17 cellular contexts compared by ENCODE assay signal in genomic region chr1:226785805-226786204, GRCh38. TPM values are rescaled to one million over a fixed set of nuclear protein-coding genes. Genes with fewer than 3 reads are reported as not detected.
A peak's percentile ranks its signal among the peaks of the same experiment; 100 is the strongest.
DNase-seq lines count a peak whose midpoint lies in the region; ATAC-seq and TF ChIP-seq lines count a peak whose summit lies in the region.
"Had no signal": no experiment of that assay in that cellular context is flagged by ENCODE, and none has a peak within 500 bp of the region (broad histone marks: within the 10 kb centered on the region; RNA-seq: fewer than 3 reads in every experiment).

No MANE protein-coding gene starts in this region.

- intact Hi-C loops in heart left ventricle (cut with DNase I) (no loop called here), right cardiac atrium (cut with DNase I) (no loop called here), sigmoid colon (cut with DNase I) (loop anchor here (2.0 to 5.0 kb wide), 2 partner anchors 35 to 49 kb away; partner anchors contain the start of gene ITPKB), uterus (cut with DNase I; ENCODE audit: low total_unique reads) (no loop called here)

- DNase-seq in heart left ventricle (no peak), right cardiac atrium (no peak), sigmoid colon (no peak), uterus (no peak), NCI-H2107 treated with DMSO at 0.1 percent for 48 hours (lab: John Stamatoyannopoulos, UW; ENCODE audit: unreplicated experiment) (no peak)
- DNase-seq: Calu3; CD8-positive, alpha-beta T cell; DMS 273 treated with DMSO at 0.1 percent for 48 hours; DMS53; DND-41; EL; GM23248 had no signal

- peak overlapping the region in 1 of 12 donors; percentile 85 for H3K27ac ChIP-seq in heart left ventricle
- no peak overlapping the region for H3K27ac ChIP-seq in right cardiac atrium (ENCODE audit: low read length)
- H3K27ac ChIP-seq in gastroesophageal sphincter = peak overlapping the region in 3 of 4 donors; percentile 76 to 84 (median 82)
- H3K27ac ChIP-seq in sigmoid colon = peak overlapping the region; percentile 82 to 90 (median 87)
- H3K27ac ChIP-seq in uterus = peak overlapping the region; percentile 84 to 94
- H3K27ac ChIP-seq: BLaER1 treated with 17β-estradiol and CSF1 and Interleukin-3, amounts not matched to agents 10 nM and 100 nM; GM23248 had no signal

- TF ChIP-seq EP300 in gastroesophageal sphincter (IDR thresholded peaks at IDR 0.05) = no peak
- TF ChIP-seq EP300 in sigmoid colon (IDR thresholded peaks at IDR 0.05) = no peak

- no peak for TF ChIP-seq CTCF in heart left ventricle (IDR thresholded peaks at IDR 0.05)
- TF ChIP-seq CTCF in gastroesophageal sphincter (IDR thresholded peaks at IDR 0.05) = no peak
- TF ChIP-seq CTCF in sigmoid colon (IDR thresholded peaks at IDR 0.05) = no peak
- TF ChIP-seq CTCF in uterus (IDR thresholded peaks at IDR 0.05) = no peak

- H3K9me3 ChIP-seq in heart left ventricle = no peaks in the 10 kb centered on the region
- no peaks in the 10 kb centered on the region for H3K9me3 ChIP-seq in right cardiac atrium (ENCODE audit: control insufficient read depth, low read length)
- H3K9me3 ChIP-seq in gastroesophageal sphincter = no peaks in the 10 kb centered on the region
- H3K9me3 ChIP-seq in sigmoid colon = no peaks in the 10 kb centered on the region
- no peaks in the 10 kb centered on the region for H3K9me3 ChIP-seq in uterus
- H3K9me3 ChIP-seq: BLaER1 treated with 17β-estradiol and CSF1 and Interleukin-3, amounts not matched to agents 10 nM and 100 nM; HAP-1 had no signal

- ATAC-seq in heart left ventricle (peak in 3 of 4 donors; percentile 29 to 55 (median 46)), right cardiac atrium (no peak), gastroesophageal sphincter (no peak), HG03378 (IDR thresholded peaks at IDR 0.05; ENCODE audit: unreplicated experiment) (no peak)
- ATAC-seq: CD8-positive, alpha-beta T cell had no signal

- H3K4me1 ChIP-seq in heart left ventricle (peaks cover 0 to 11% (median 0%) of the 10 kb centered on the region in 12 donors), right cardiac atrium (ENCODE audit: control insufficient read depth, insufficient read depth, low read length) (peaks cover 3% of the 10 kb centered on the region), gastroesophageal sphincter (peaks cover 4 to 44% (median 9%) of the 10 kb centered on the region in 3 donors), sigmoid colon (peaks cover 0 to 61% (median 50%) of the 10 kb centered on the region in 4 donors), uterus (no peaks in the 10 kb centered on the region)
- H3K4me1 ChIP-seq: BLaER1 treated with 17β-estradiol and CSF1 and Interleukin-3, amounts not matched to agents 10 nM and 100 nM had no signal

- 81 to 97% (median 93%) methylated on average over 2 of the region's 2 CpGs for WGBS in heart left ventricle, 4 donors
- 86% methylated on average over 2 of the region's 2 CpGs for WGBS in right cardiac atrium
- WGBS in gastroesophageal sphincter (ENCODE audit: low coverage in 1 of 2), 2 donors = 71 to 93% methylated on average over 2 of the region's 2 CpGs
- WGBS in sigmoid colon, 2 donors = 96 to 97% methylated on average over 2 of the region's 2 CpGs

- H3K36me3 ChIP-seq in heart left ventricle (no peaks in the 10 kb centered on the region), gastroesophageal sphincter (no peaks in the 10 kb centered on the region), sigmoid colon (no peaks in the 10 kb centered on the region), uterus (no peaks in the 10 kb centered on the region)
- H3K36me3 ChIP-seq: BLaER1 treated with 17β-estradiol and CSF1 and Interleukin-3, amounts not matched to agents 10 nM and 100 nM; HAP-1 had no signal

- H3K27me3 ChIP-seq in heart left ventricle (no peaks in the 10 kb centered on the region), right cardiac atrium (ENCODE audit: control insufficient read depth, insufficient read depth) (no peaks in the 10 kb centered on the region), gastroesophageal sphincter (no peaks in the 10 kb centered on the region), sigmoid colon (no peaks in the 10 kb centered on the region), uterus (no peaks in the 10 kb centered on the region)
- H3K27me3 ChIP-seq: BLaER1 treated with 17β-estradiol and CSF1 and Interleukin-3, amounts not matched to agents 10 nM and 100 nM had no signal

- TF ChIP-seq POLR2A in heart left ventricle (IDR thresholded peaks at IDR 0.05) (no peak), gastroesophageal sphincter (IDR thresholded peaks at IDR 0.05) (no peak), sigmoid colon (IDR thresholded peaks at IDR 0.05) (no peak), uterus (IDR thresholded peaks at IDR 0.05) (no peak)

- H3K4me3 ChIP-seq in heart left ventricle (no peak overlapping the region), right cardiac atrium (ENCODE audit: low read length) (no peak overlapping the region), gastroesophageal sphincter (no peak overlapping the region), sigmoid colon (no peak overlapping the region), uterus (no peak overlapping the region)
- H3K4me3 ChIP-seq: BLaER1 treated with 17β-estradiol and CSF1 and Interleukin-3, amounts not matched to agents 10 nM and 100 nM; GM12878; GM23248; HAP-1 had no signal

RNA-seq across cellular contexts. Expression of gene ITPKB, which starts 46.7 kb away (rescaled TPM):
- total RNA-seq in heart left ventricle = 10 to 100 TPM; 11.2 to 33.7 (median 17.8) TPM
- 10 to 100 TPM in 1 of 2 donors, 1 to 10 TPM in 1; 6.2 to 11.9 TPM for polyA plus RNA-seq in heart left ventricle
- 10 to 100 TPM in 2 of 4 donors, 1 to 10 TPM in 2; 9.6 to 15.4 (median 11.1) TPM for total RNA-seq in right cardiac atrium
- polyA plus RNA-seq in right cardiac atrium = 9.6 TPM
- total RNA-seq in gastroesophageal sphincter = 100 to 1,000 TPM in 1 of 4 donors, 10 to 100 TPM in 3; 75.0 to 184 (median 94.2) TPM
- total RNA-seq in sigmoid colon = 10 to 100 TPM; 52.4 to 80.9 (median 61.7) TPM
- 10 to 100 TPM in 1 of 3 donors, 1 to 10 TPM in 2; 1.4 to 20.4 (median 4.2) TPM for polyA plus RNA-seq in sigmoid colon
- total RNA-seq in uterus = 100 to 1,000 TPM in 1 of 4 donors, 10 to 100 TPM in 3; 29.7 to 117 (median 44.9) TPM

Comparison
In these comparisons a context has a peak if more than half of its experiments do, and no peak if none do; other contexts are left out.
1. ATAC-seq: peak in heart left ventricle (3 of 4); none in right cardiac atrium (0 of 2), gastroesophageal sphincter (single experiment) and HG03378 (single experiment).